Comparison of ENCODE assay signal across 15 cellular contexts in genomic region chr15:51367322-51367976, GRCh38. TPM values are rescaled to one million over a fixed set of nuclear protein-coding genes. Genes with fewer than 3 reads are reported as not detected.
A peak's percentile ranks its signal among the peaks of the same experiment; 100 is the strongest.
DNase-seq lines count a peak whose midpoint lies in the region; ATAC-seq, FAIRE-seq and TF ChIP-seq lines count a peak whose summit lies in the region.
"Had no signal": no experiment of that assay in that cellular context is flagged by ENCODE, and none has a peak within 500 bp of the region (broad histone marks: within the 10 kb centered on the region; RNA-seq: fewer than 3 reads in every experiment).

No MANE protein-coding gene starts in this region.

- no peaks in the 10 kb centered on the region for H3K27me3 ChIP-seq in bronchial epithelial cell (ENCODE audit: control insufficient read depth, insufficient read depth, low read length)
- H3K27me3 ChIP-seq in left lung = no peaks in the 10 kb centered on the region
- H3K27me3 ChIP-seq: tibial nerve had no signal

- H3K36me3 ChIP-seq in bronchial epithelial cell (ENCODE audit: control insufficient read depth, insufficient read depth, low read length) = no peaks in the 10 kb centered on the region
- H3K36me3 ChIP-seq in left lung = no peaks in the 10 kb centered on the region
- H3K36me3 ChIP-seq: tibial nerve had no signal

- ATAC-seq in left lung = peak; percentile 53

- H3K27ac ChIP-seq in 22Rv1 (peak overlapping the region; percentile 98), left lung (peak overlapping the region in 1 of 2 donors; percentile 14)
- H3K27ac ChIP-seq: epithelial cell of prostate, tibial nerve had no signal

- FAIRE-seq in bronchial epithelial cell (lab: Jason Lieb, UNC) (peak; percentile 75), GM19239 (lab: Jason Lieb, UNC) (no peak)

- H3K4me1 ChIP-seq in left lung = peaks cover 0 to 12% of the 10 kb centered on the region in 2 donors

- peak; percentile 29 for DNase-seq in HuH-7 (ENCODE audit: low spot score)
- no peak for DNase-seq in bronchial epithelial cell (ENCODE audit: low read depth)
- DNase-seq in left lung = no peak
- DNase-seq in GM19239 (ENCODE audit: insufficient read length, low spot score) = no peak
- DNase-seq in NCI-H510A (lab: John Stamatoyannopoulos, UW) = no peak
- DNase-seq in NCI-H2196 (lab: John Stamatoyannopoulos, UW; ENCODE audit: unreplicated experiment) = no peak
- no peak for DNase-seq in foreskin melanocyte
- DNase-seq: central memory CD4-positive, alpha-beta T cell; DMS 273 treated with DMSO at 0.1 percent for 48 hours; KG1; NCI-H1930; nucleus accumbens had no signal

- H3K4me3 ChIP-seq in bronchial epithelial cell (ENCODE audit: low read depth, low read length) = no peak overlapping the region
- no peak overlapping the region for H3K4me3 ChIP-seq in left lung
- H3K4me3 ChIP-seq: tibial nerve had no signal

- intact Hi-C loops in left lung (cut with DNase I) = no loop called here

- TF ChIP-seq CTCF in 22Rv1 (IDR thresholded peaks at IDR 0.05) (no peak), bronchial epithelial cell (IDR thresholded peaks at IDR 0.05; ENCODE audit: insufficient read depth, low read length, severe bottlenecking) (no peak), left lung (IDR thresholded peaks at IDR 0.05) (no peak)

- no peaks in the 10 kb centered on the region for H3K9me3 ChIP-seq in left lung
- H3K9me3 ChIP-seq: tibial nerve had no signal

RNA-seq across cellular contexts. Expression of gene GLDN, which starts 26.0 kb away (rescaled TPM):
- total RNA-seq in bronchial epithelial cell = 0.13 and 0.26 TPM in 2 replicates
- 10 to 100 TPM; 20.5 to 58.6 TPM for total RNA-seq in left lung

RNA-seq across cellular contexts. Expression of gene CYP19A1, which starts 29.1 kb away (rescaled TPM):
- not detected in 2 replicates for total RNA-seq in bronchial epithelial cell
- 1 to 10 TPM in 1 of 2 donors, under 1 TPM in 1; 0.96 to 7.1 TPM for total RNA-seq in left lung

Comparison
In these comparisons a context has a peak if more than half of its experiments do, and no peak if none do; other contexts are left out.
1. RNA of gene GLDN, which starts 26.0 kb away (total RNA-seq): 20.5 to 58.6 TPM in left lung; 0.13 to 0.26 TPM in bronchial epithelial cell; every median in the first group is over 10 times any median in the second.